Comparison of ENCODE assay signal across 2 cellular contexts in genomic region chr11:102268985-102269470, GRCh38.
A peak's percentile ranks its signal among the peaks of the same experiment; 100 is the strongest.
TF ChIP-seq lines count a peak whose summit lies in the region.

No MANE protein-coding gene starts in this region.

TF ChIP-seq in A549, 52 proteins besides CTCF, POLR2A, EP300 and RAD21:
- TF ChIP-seq PBX3 (IDR thresholded peaks at IDR 0.05): no peak
- no peak for TF ChIP-seq ELK1 (IDR thresholded peaks at IDR 0.05; ENCODE audit: low read depth, low read length)
- no peak for TF ChIP-seq KDM5A (IDR thresholded peaks at IDR 0.05)
- peak; percentile 14 for TF ChIP-seq MAFK (IDR thresholded peaks at IDR 0.05; ENCODE audit: partially characterized antibody)

TF ChIP-seq in IMR-90, 13 proteins besides CTCF, POLR2A, EP300 and RAD21:
- TF ChIP-seq NFE2L2 (IDR thresholded peaks at IDR 0.05; ENCODE audit: low read depth, low read length) (no peak), CEBPB (IDR thresholded peaks at IDR 0.05; ENCODE audit: low read depth, low read length) (no peak), RFX5 (IDR thresholded peaks at IDR 0.05; ENCODE audit: low read depth, low read length) (no peak), RCOR1 (IDR thresholded peaks at IDR 0.05; ENCODE audit: insufficient replicate concordance, low read length) (no peak), BHLHE40 (IDR thresholded peaks at IDR 0.05; ENCODE audit: low read depth, low read length) (no peak), MAFK (IDR thresholded peaks at IDR 0.05; ENCODE audit: low read depth, low read length) (no peak), MAZ (IDR thresholded peaks at IDR 0.05; ENCODE audit: borderline replicate concordance, low read depth, low read length) (no peak), SMC3 (IDR thresholded peaks at IDR 0.05; ENCODE audit: low read depth, low read length) (no peak), USF2 (IDR thresholded peaks at IDR 0.05; ENCODE audit: low read depth, low read length) (no peak), CHD1 (IDR thresholded peaks at IDR 0.05; ENCODE audit: low read depth, low read length) (no peak), ELK1 (IDR thresholded peaks at IDR 0.05; ENCODE audit: borderline replicate concordance, low read depth, low read length) (no peak), FOS (IDR thresholded peaks at IDR 0.05; ENCODE audit: low read depth, low read length) (no peak), MXI1 (IDR thresholded peaks at IDR 0.05; ENCODE audit: borderline replicate concordance, low read depth, low read length) (no peak)
TF ChIP-seq in IMR-90: peak in this region for 0.
